8 cellular contexts compared by ENCODE assay signal in the genomic region with DNA sequence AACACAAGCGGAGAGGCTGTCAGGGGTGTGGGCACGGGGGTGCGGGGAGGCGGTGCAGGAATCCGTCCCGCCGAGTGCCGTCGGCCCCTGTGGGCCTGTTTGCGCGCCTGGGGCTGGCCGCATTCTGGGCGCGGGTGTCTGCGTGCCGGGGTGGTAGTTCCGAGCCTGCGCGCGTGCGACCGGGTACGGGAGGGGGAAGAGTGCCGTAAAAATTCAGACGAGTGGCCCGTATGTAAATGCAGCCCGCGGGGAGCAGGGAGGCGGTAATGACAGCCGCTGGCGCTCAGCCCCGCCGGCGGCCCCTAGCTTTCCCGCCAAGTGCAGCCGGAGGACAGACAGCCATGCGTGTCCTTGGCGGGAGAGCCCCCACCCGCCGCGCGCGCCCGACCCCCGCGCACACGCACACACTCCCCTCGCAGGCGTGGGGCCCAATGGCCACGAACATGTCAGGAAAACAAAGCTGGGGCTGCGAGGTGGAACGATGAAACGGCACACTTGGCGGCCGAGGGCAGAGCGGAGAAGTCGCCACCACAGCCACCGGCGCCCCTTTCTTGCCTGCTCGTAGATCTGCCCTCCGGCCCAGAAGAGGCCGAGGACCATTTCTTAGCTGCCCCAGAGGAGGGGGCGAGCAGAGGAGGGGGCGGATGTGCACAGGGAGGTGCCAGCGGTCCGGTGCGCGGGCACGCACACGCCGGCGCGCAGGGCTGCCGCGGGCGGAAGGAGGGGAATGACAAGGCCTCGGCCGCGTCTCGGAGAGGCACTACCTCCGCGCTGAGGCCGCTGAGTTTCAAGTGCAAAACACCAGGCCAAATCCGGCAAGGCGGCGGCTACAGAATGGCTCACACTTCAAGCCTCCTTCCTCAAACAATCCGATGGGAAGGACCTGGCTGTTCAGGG.
A peak's percentile ranks its signal among the peaks of the same experiment; 100 is the strongest.
DNase-seq lines count a peak whose midpoint lies in the region; ATAC-seq, FAIRE-seq and TF ChIP-seq lines count a peak whose summit lies in the region.

No MANE protein-coding gene starts in this region.

- FAIRE-seq in H54 (lab: Jason Lieb, UNC), result no peak

- TF ChIP-seq POLR2A in H54 (IDR thresholded peaks at IDR 0.05; ENCODE audit: low read depth, low read length), result no peak

- ATAC-seq in GM18861 (IDR thresholded peaks at IDR 0.05; ENCODE audit: unreplicated experiment) (peak; percentile 54), HG03045 (IDR thresholded peaks at IDR 0.05; ENCODE audit: unreplicated experiment) (peak; percentile 70)
- ATAC-seq in stimulated activated naive CD8-positive, alpha-beta T cell treated with anti-CD3 and anti-CD28 coated beads, Interleukin-15, Interleukin-2, amounts not matched to agents 100 U/mL and 50 U/mL, for 24 hours, result peak; percentile 55

- DNase-seq in C1 segment of cervical spinal cord (lab: John Stamatoyannopoulos, UW), result peak in 10 of 14 donors; percentile 73 to 94 (median 86)
- DNase-seq in NCI-H510A treated with DMSO at 0.1 percent for 48 hours (lab: John Stamatoyannopoulos, UW), result peak; percentile 47
- peak; percentile 82 for DNase-seq in islet precursor cell
- DNase-seq in stimulated activated naive CD8-positive, alpha-beta T cell treated with anti-CD3 and anti-CD28 coated beads, Interleukin-15, Interleukin-2, amounts not matched to agents 100 U/mL and 50 U/mL, for 24 hours, result peak; percentile 51
- DNase-seq in H54 (ENCODE audit: insufficient read length, low spot score), result no peak

- peak overlapping the region; percentile 91 for H3K27ac ChIP-seq in angular gyrus (ENCODE audit: low read depth, low read length)
